In the genomic region with DNA sequence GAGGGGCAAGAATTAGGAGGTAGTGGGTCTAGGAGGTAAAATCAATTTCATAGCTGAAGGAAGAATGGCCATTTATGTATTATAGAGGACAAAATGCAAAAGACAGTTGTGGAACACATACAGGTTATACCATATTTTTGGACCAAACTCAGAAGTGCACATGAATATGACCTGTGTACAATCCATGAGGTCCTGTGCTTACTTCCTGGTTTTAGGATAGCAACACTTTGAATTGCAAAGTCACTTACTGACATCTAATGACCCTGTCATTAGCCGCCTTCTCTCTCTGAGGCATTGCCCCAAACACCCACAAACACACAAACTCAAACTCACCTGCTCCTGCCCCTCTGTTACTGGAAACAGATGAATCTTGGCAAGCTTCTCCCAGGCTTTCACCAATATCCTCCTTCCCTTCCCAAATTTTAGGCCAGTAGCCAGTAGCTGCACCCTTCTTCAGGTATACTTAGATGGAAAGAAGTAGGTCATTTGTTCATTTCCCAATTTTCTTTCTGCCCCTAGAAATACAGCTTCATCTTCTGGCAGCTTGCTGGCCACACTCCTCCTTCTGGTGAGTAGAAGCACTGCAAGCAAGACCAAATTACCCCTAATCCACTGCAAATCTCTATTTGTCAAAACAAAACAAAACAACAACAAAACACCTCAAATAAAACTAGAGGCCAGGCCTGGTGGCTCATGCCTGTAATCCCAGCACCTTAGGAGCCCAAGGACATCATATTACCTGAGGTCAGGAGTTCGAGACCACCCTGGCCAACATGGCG, we compare ENCODE assay signal across 10 cellular contexts. TPM values are rescaled to one million over a fixed set of nuclear protein-coding genes. Genes with fewer than 3 reads are reported as not detected.
DNase-seq lines count a peak whose midpoint lies in the region; ATAC-seq, FAIRE-seq and TF ChIP-seq lines count a peak whose summit lies in the region.
"Had no signal": no experiment of that assay in that cellular context is flagged by ENCODE, and none has a peak within 500 bp of the region (broad histone marks: within the 10 kb centered on the region; RNA-seq: fewer than 3 reads in every experiment).

No MANE protein-coding gene starts in this region.

- H3K27me3 ChIP-seq in BJ (ENCODE audit: control insufficient read depth, insufficient read depth, low read length) (no peaks in the 10 kb centered on the region), keratinocyte (ENCODE audit: control insufficient read depth, extremely low read depth, insufficient read depth, low read length) (no peaks in the 10 kb centered on the region)
- H3K27me3 ChIP-seq: SJCRH30 had no signal

- no peaks in the 10 kb centered on the region for H3K4me1 ChIP-seq in keratinocyte (ENCODE audit: control insufficient read depth, extremely low read depth, insufficient read depth, low read length)
- H3K4me1 ChIP-seq: SJCRH30 had no signal

- no peak overlapping the region for H2AFZ ChIP-seq in keratinocyte (ENCODE audit: control insufficient read depth, low read length)

- H4K20me1 ChIP-seq in keratinocyte (ENCODE audit: control insufficient read depth, extremely low read depth, insufficient read depth, low read length): no peaks in the 10 kb centered on the region

- no peaks in the 10 kb centered on the region for H3K9me3 ChIP-seq in keratinocyte (ENCODE audit: control insufficient read depth, low read depth, low read length)
- H3K9me3 ChIP-seq: SJCRH30 had no signal

- no peaks in the 10 kb centered on the region for H3K36me3 ChIP-seq in BJ (ENCODE audit: control insufficient read depth, insufficient read depth, low read length)
- no peaks in the 10 kb centered on the region for H3K36me3 ChIP-seq in keratinocyte (ENCODE audit: control insufficient read depth in 2 of 2, extremely low read depth in 1 of 2, insufficient read depth in 2 of 2, low read length in 2 of 2)
- H3K36me3 ChIP-seq: SJCRH30 had no signal

- H3K4me3 ChIP-seq in BJ (ENCODE audit: low read depth, low read length): no peak overlapping the region
- no peak overlapping the region for H3K4me3 ChIP-seq in keratinocyte (ENCODE audit: control insufficient read depth in 2 of 3, extremely low read depth in 1 of 3, insufficient read depth in 2 of 3, low read depth in 1 of 3, low read length in 3 of 3)
- H3K4me3 ChIP-seq: SJCRH30 had no signal

- TF ChIP-seq CTCF in BJ (IDR thresholded peaks at IDR 0.05; ENCODE audit: insufficient read depth, low read depth, low read length) (peak; percentile 73), GM12874 (IDR thresholded peaks at IDR 0.05; ENCODE audit: insufficient read depth, low read depth, low read length) (peak; percentile 79), keratinocyte (optimal IDR thresholded peaks at IDR 0.05 in 1 of 3, IDR thresholded peaks at IDR 0.05 in 1 of 3, conservative IDR thresholded peaks at IDR 0.05 in 1 of 3; ENCODE audit: extremely low read depth in 1 of 3, insufficient read depth in 2 of 3, low read length in 3 of 3) (peak; percentile 72 to 75 (median 74))

- no peak overlapping the region for H3K27ac Mint-ChIP-seq in activated naive CD4-positive, alpha-beta T cell treated with anti-CD3 and anti-CD28 coated beads, Interleukin-2, amount 10 ng/mL, durations not matched to agents 7 days and 5 days

- no peak for DNase-seq in BJ (ENCODE audit: low read depth)
- peak; percentile 38 for DNase-seq in activated naive CD4-positive, alpha-beta T cell treated with anti-CD3 and anti-CD28 coated beads, Interleukin-2, amount 10 ng/mL, durations not matched to agents 7 days and 5 days
- no peak for DNase-seq in keratinocyte (ENCODE audit: low read depth, low spot score)
- DNase-seq in ureter (ENCODE audit: low spot score): no peak

- no peaks in the 10 kb centered on the region for H3K9me3 Mint-ChIP-seq in activated naive CD4-positive, alpha-beta T cell treated with anti-CD3 and anti-CD28 coated beads, Interleukin-2, amount 10 ng/mL, durations not matched to agents 7 days and 5 days

- H3K9me1 ChIP-seq in keratinocyte (ENCODE audit: control insufficient read depth, extremely low read depth, insufficient read depth, low read length): no peaks in the 10 kb centered on the region

- H3K4me3 Mint-ChIP-seq in activated naive CD4-positive, alpha-beta T cell treated with anti-CD3 and anti-CD28 coated beads, Interleukin-2, amount 10 ng/mL, durations not matched to agents 7 days and 5 days: no peak overlapping the region

- POLR2A ChIA-PET in BJ (lab: Charles Lee): no interaction called here

- no peaks in the 10 kb centered on the region for H3K4me1 Mint-ChIP-seq in activated naive CD4-positive, alpha-beta T cell treated with anti-CD3 and anti-CD28 coated beads, Interleukin-2, amount 10 ng/mL, durations not matched to agents 7 days and 5 days

- no peak overlapping the region for H3K9ac ChIP-seq in keratinocyte (ENCODE audit: control insufficient read depth, extremely low read depth, insufficient read depth, low read length)

- dilution Hi-C loops in keratinocyte (cut with MboI; ENCODE audit: extremely low pct_ligation_motif_present, low sequenced_read_pairs): no loop called here

- CTCF ChIA-PET in BJ (lab: Yijun Ruan, JAX): interaction anchor here (0.7 to 8.0 kb wide), 22 partner anchors 8 to 507 kb away, joined by 3 to 68 read pairs (median 4); partner anchors contain the start of genes EVI5 and RPL5
- CTCF ChIA-PET in activated naive CD4-positive, alpha-beta T cell treated with anti-CD3 and anti-CD28 coated beads, Interleukin-2, amount 10 ng/mL, durations not matched to agents 7 days and 5 days (lab: Charles Lee): interaction anchor here (0.7 to 5.2 kb wide), 13 partner anchors 10 to 823 kb away, joined by 3 to 78 read pairs (median 5); partner anchors contain the start of gene RPL5

- peaks cover 45% of the 10 kb centered on the region for H3K27me3 Mint-ChIP-seq in activated naive CD4-positive, alpha-beta T cell treated with anti-CD3 and anti-CD28 coated beads, Interleukin-2, amount 10 ng/mL, durations not matched to agents 7 days and 5 days

- H3K36me3 Mint-ChIP-seq in activated naive CD4-positive, alpha-beta T cell treated with anti-CD3 and anti-CD28 coated beads, Interleukin-2, amount 10 ng/mL, durations not matched to agents 7 days and 5 days: no peaks in the 10 kb centered on the region

- no peak overlapping the region for H3K4me2 ChIP-seq in keratinocyte (ENCODE audit: control insufficient read depth, extremely low read depth, insufficient read depth, low read depth, low read length)

- peak; percentile 74 for FAIRE-seq in keratinocyte (lab: Jason Lieb, UNC)
- FAIRE-seq: islet of Langerhans had no signal

- no peak overlapping the region for H3K27ac ChIP-seq in keratinocyte (ENCODE audit: control insufficient read depth, insufficient read depth, low read length)
- H3K27ac ChIP-seq: SJCRH30 had no signal

- H3K79me2 ChIP-seq in keratinocyte (ENCODE audit: control insufficient read depth, insufficient read depth, low read length): no peaks in the 10 kb centered on the region

- ATAC-seq in HG03280 (IDR thresholded peaks at IDR 0.05; ENCODE audit: unreplicated experiment) (peak; percentile 75), HG02588 (IDR thresholded peaks at IDR 0.05; ENCODE audit: unreplicated experiment) (no peak), HG03442 (IDR thresholded peaks at IDR 0.05; ENCODE audit: unreplicated experiment) (no peak)

RNA-seq across cellular contexts. Expression of gene RPL5, which starts 13.7 kb away (rescaled TPM):
- polyA plus RNA-seq in BJ (2011; rRNA removed) (1,389 and 2,073 TPM in 2 replicates), keratinocyte (1,742 to 2,236 TPM (median 1,934 TPM) in 3 replicates)
- 481 and 777 TPM in 2 replicates for polyA minus RNA-seq in BJ (2011; rRNA and poly(A)+ RNA removed)
- 3,127 TPM for polyA plus RNA-seq in keratinocyte (2011; ENCODE audit: low read depth)
- 1,592 and 2,141 TPM in 2 replicates for polyA plus RNA-seq in keratinocyte (2011; cell fraction: cytosol; rRNA removed)
- polyA plus RNA-seq in keratinocyte (2011; cell fraction: nucleus; rRNA removed): 469 and 669 TPM in 2 replicates
- 2,418 and 2,706 TPM in 2 replicates for polyA plus RNA-seq in keratinocyte (2012; ENCODE audit: low replicate concordance)
- polyA minus RNA-seq in keratinocyte: 874 to 1,241 TPM (median 1,194 TPM) in 3 replicates
- polyA minus RNA-seq in keratinocyte (2011; cell fraction: cytosol; rRNA and poly(A)+ RNA removed): 704 TPM
- 151 and 221 TPM in 2 replicates for polyA minus RNA-seq in keratinocyte (2011; cell fraction: nucleus; rRNA and poly(A)+ RNA removed)
- total RNA-seq in ureter: 964 TPM

RNA-seq across cellular contexts. Expression of gene EVI5, which starts 33.3 kb away (rescaled TPM):
- polyA plus RNA-seq in BJ (2011; rRNA removed): 8.6 and 13.0 TPM in 2 replicates
- polyA minus RNA-seq in BJ (2011; rRNA and poly(A)+ RNA removed): 8.0 and 9.6 TPM in 2 replicates
- polyA plus RNA-seq in keratinocyte: 11.2 to 25.4 TPM (median 23.2 TPM) in 3 replicates
- polyA plus RNA-seq in keratinocyte (2011; ENCODE audit: low read depth): 231 TPM
- polyA plus RNA-seq in keratinocyte (2011; cell fraction: cytosol; rRNA removed): 12.5 and 18.7 TPM in 2 replicates
- polyA plus RNA-seq in keratinocyte (2011; cell fraction: nucleus; rRNA removed): 17.6 and 22.9 TPM in 2 replicates
- 8.4 and 23.4 TPM in 2 replicates for polyA plus RNA-seq in keratinocyte (2012; ENCODE audit: low replicate concordance)
- polyA minus RNA-seq in keratinocyte: 7.9 to 28.7 TPM (median 10.5 TPM) in 3 replicates
- polyA minus RNA-seq in keratinocyte (2011; cell fraction: cytosol; rRNA and poly(A)+ RNA removed): 54.3 TPM
- polyA minus RNA-seq in keratinocyte (2011; cell fraction: nucleus; rRNA and poly(A)+ RNA removed): 36.1 and 68.0 TPM in 2 replicates
- 37.7 TPM for total RNA-seq in ureter
